In genomic region chr1:30462826-30463425, GRCh38 we compare ENCODE assay signal across 20 cellular contexts.
"Had no signal": no experiment of that assay in that cellular context is flagged by ENCODE, and none has a peak within 500 bp of the region (broad histone marks: within the 10 kb centered on the region; RNA-seq: fewer than 3 reads in every experiment).

No MANE protein-coding gene starts in this region.

- H3K9me3 Mint-ChIP-seq: stimulated activated naive B cell treated with anti-CD40 and anti-IgM and Interleukin-4, amounts not matched to agents 10 μg/mL and 1 μg/mL and 100 μg/mL, for 72 hours; stimulated activated naive CD8-positive, alpha-beta T cell treated with anti-CD3 and anti-CD28 coated beads, Interleukin-15, amount 100 ng/mL, for 72 hours had no signal

- ATAC-seq: foreskin keratinocyte; left colon; naive thymus-derived CD4-positive, alpha-beta T cell; stimulated activated naive B cell treated with anti-CD40 and anti-IgM and Interleukin-4, amounts not matched to agents 10 μg/mL and 1 μg/mL and 100 μg/mL, for 72 hours; stimulated activated naive CD8-positive, alpha-beta T cell treated with anti-CD3 and anti-CD28 coated beads, Interleukin-15, amount 100 ng/mL, for 72 hours had no signal

- FAIRE-seq: endothelial cell of umbilical vein had no signal

- H3K4me3 Mint-ChIP-seq: endodermal cell; naive thymus-derived CD4-positive, alpha-beta T cell; neural crest cell; stimulated activated naive B cell treated with anti-CD40 and anti-IgM and Interleukin-4, amounts not matched to agents 10 μg/mL and 1 μg/mL and 100 μg/mL, for 72 hours; stimulated activated naive CD8-positive, alpha-beta T cell treated with anti-CD3 and anti-CD28 coated beads, Interleukin-15, amount 100 ng/mL, for 72 hours had no signal

- H3K27ac Mint-ChIP-seq: endodermal cell; naive thymus-derived CD4-positive, alpha-beta T cell; stimulated activated naive B cell treated with anti-CD40 and anti-IgM and Interleukin-4, amounts not matched to agents 10 μg/mL and 1 μg/mL and 100 μg/mL, for 72 hours had no signal

- H3K4me1 ChIP-seq: foreskin keratinocyte, right atrium auricular region, transverse colon had no signal

- H3K27ac ChIP-seq: coronary artery, foreskin keratinocyte, hepatocyte, right atrium auricular region, thoracic aorta, transverse colon had no signal

- H3K9me3 ChIP-seq: right atrium auricular region, thoracic aorta, transverse colon had no signal

- DNase-seq: effector CD4-positive, alpha-beta T cell; endodermal cell; erythroblast; foreskin keratinocyte; left colon; mesendoderm; naive thymus-derived CD4-positive, alpha-beta T cell; stimulated activated CD4-positive, alpha-beta T cell treated with anti-CD3 and anti-CD28 coated beads, Interleukin-15, amount 100 ng/mL, for 24 hours; stimulated activated CD4-positive, alpha-beta T cell treated with anti-CD3 and anti-CD28 coated beads, Interleukin-1b, Interleukin-23, amount 100 ng/mL, for 48 hours; stimulated activated CD4-positive, alpha-beta T cell treated with anti-CD3 and anti-CD28 coated beads, Interleukin-4, amount 100 ng/mL, for 24 hours; stimulated activated naive B cell treated with anti-CD40 and anti-IgM and Interleukin-4, amounts not matched to agents 10 μg/mL and 1 μg/mL and 100 μg/mL, for 72 hours; transverse colon had no signal

- H3K36me3 Mint-ChIP-seq: stimulated activated naive B cell treated with anti-CD40 and anti-IgM and Interleukin-4, amounts not matched to agents 10 μg/mL and 1 μg/mL and 100 μg/mL, for 72 hours had no signal

- H3K27me3 ChIP-seq: foreskin keratinocyte, hepatocyte, right atrium auricular region, transverse colon had no signal

- H3K36me3 ChIP-seq: right atrium auricular region, thoracic aorta, transverse colon had no signal

- H3K4me1 Mint-ChIP-seq: endodermal cell; naive thymus-derived CD4-positive, alpha-beta T cell; neural crest cell; stimulated activated naive B cell treated with anti-CD40 and anti-IgM and Interleukin-4, amounts not matched to agents 10 μg/mL and 1 μg/mL and 100 μg/mL, for 72 hours; stimulated activated naive CD8-positive, alpha-beta T cell treated with anti-CD3 and anti-CD28 coated beads, Interleukin-15, amount 100 ng/mL, for 72 hours had no signal

- H3K4me3 ChIP-seq: coronary artery, hepatocyte, right atrium auricular region, smooth muscle cell, thoracic aorta, transverse colon had no signal
